In the genomic region with DNA sequence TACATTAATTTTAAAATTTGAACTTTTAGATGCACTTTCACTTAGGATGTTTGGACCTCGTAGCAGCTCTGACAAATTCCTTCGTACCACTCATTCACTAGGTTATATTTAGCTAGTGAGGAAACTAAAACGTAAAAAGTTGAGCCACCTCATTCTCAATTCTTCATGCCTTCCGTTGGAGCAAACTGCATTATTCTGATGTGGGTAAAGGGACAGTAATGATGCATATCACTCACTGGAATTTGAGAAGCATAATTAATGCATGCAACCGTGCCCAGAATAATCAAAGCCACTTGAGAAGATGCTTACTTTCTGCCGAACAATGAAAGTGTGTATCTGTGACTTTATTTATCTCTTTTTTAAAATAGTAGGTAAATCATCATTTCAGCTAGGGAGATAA, we compare ENCODE assay signal across 10 cellular contexts. TPM values are rescaled to one million over a fixed set of nuclear protein-coding genes. Genes with fewer than 3 reads are reported as not detected.
DNase-seq lines count a peak whose midpoint lies in the region; ATAC-seq, FAIRE-seq and TF ChIP-seq lines count a peak whose summit lies in the region.
"Had no signal": no experiment of that assay in that cellular context is flagged by ENCODE, and none has a peak within 500 bp of the region (broad histone marks: within the 10 kb centered on the region; RNA-seq: fewer than 3 reads in every experiment).

No MANE protein-coding gene starts in this region.

- no peak overlapping the region for H3K27ac Mint-ChIP-seq in endodermal cell

- peak overlapping the region; percentile 90 for H3K4me3 Mint-ChIP-seq in endodermal cell

- peaks cover 36% of the 10 kb centered on the region for H3K36me3 ChIP-seq in endodermal cell (ENCODE audit: control insufficient read depth, insufficient read depth, low read length)
- H3K36me3 ChIP-seq in gastrocnemius medialis = peaks cover 0 to 6% of the 10 kb centered on the region in 2 donors
- H3K36me3 ChIP-seq in pancreas = no peaks in the 10 kb centered on the region

- no peak for TF ChIP-seq POLR2A in gastrocnemius medialis (IDR thresholded peaks at IDR 0.05)

- H3K4me1 Mint-ChIP-seq in endodermal cell = peaks cover 31% of the 10 kb centered on the region

- H3K9me3 ChIP-seq in endodermal cell (ENCODE audit: control insufficient read depth, low read length) (no peaks in the 10 kb centered on the region), gastrocnemius medialis (no peaks in the 10 kb centered on the region), pancreas (no peaks in the 10 kb centered on the region)

- DNase-seq in DMS 273 (lab: John Stamatoyannopoulos, UW; ENCODE audit: unreplicated experiment) (peak; percentile 11), DMS 273 treated with DMSO at 0.1 percent for 48 hours (lab: John Stamatoyannopoulos, UW) (no peak), RKO (ENCODE audit: low spot score) (peak; percentile 74), endodermal cell (no peak), gastrocnemius medialis (no peak), pancreas (no peak)
- DNase-seq: activated CD4-positive, CD25-positive, alpha-beta regulatory T cell had no signal

- WGBS in endodermal cell (ENCODE audit: insufficient coverage in 1 of 2, insufficient read length in 1 of 2), 2 experiments = 84% methylated on average over 5 of the region's 6 CpGs; no CpG with 5 or more reads in 1 of the 2 experiments
- WGBS in pancreas, 2 donors = 26 to 30% methylated on average over 6 of the region's 6 CpGs

- ATAC-seq in gastrocnemius medialis (peak in 1 of 2 donors; percentile 16), GM18498 (IDR thresholded peaks at IDR 0.05; ENCODE audit: unreplicated experiment) (no peak), pancreas (no peak), HG02885 (IDR thresholded peaks at IDR 0.05; ENCODE audit: poor library complexity, unreplicated experiment) (no peak)
- ATAC-seq: left lobe of liver had no signal

- H3K36me3 Mint-ChIP-seq in endodermal cell (ENCODE audit: low read depth) = peaks cover 23% of the 10 kb centered on the region

- in situ Hi-C loops in gastrocnemius medialis (cut with MboI; ENCODE audit: low sequenced_read_pairs in 4 of 4) = no loop called here

- no peaks in the 10 kb centered on the region for H3K27me3 ChIP-seq in endodermal cell (ENCODE audit: control insufficient read depth, insufficient read depth, low read length, poor library complexity, severe bottlenecking)
- no peaks in the 10 kb centered on the region for H3K27me3 ChIP-seq in gastrocnemius medialis
- no peaks in the 10 kb centered on the region for H3K27me3 ChIP-seq in pancreas

- TF ChIP-seq CTCF in endodermal cell (conservative IDR thresholded peaks at IDR 0.05) (no peak), gastrocnemius medialis (IDR thresholded peaks at IDR 0.05 in 4 of 5, conservative IDR thresholded peaks at IDR 0.05 in 1 of 5) (no peak), pancreas (IDR thresholded peaks at IDR 0.05) (no peak)

- no peak overlapping the region for H3K27ac ChIP-seq in endodermal cell (ENCODE audit: low read depth, low read length)
- H3K27ac ChIP-seq in gastrocnemius medialis = peak overlapping the region; percentile 94 to 96 (median 96)
- H3K27ac ChIP-seq in pancreas = no peak overlapping the region

- H3K9ac ChIP-seq in endodermal cell (ENCODE audit: extremely low read depth, low read length, poor library complexity, severe bottlenecking) = no peak overlapping the region

- no peak for FAIRE-seq in pancreas (lab: Jason Lieb, UNC)

- H3K27me3 Mint-ChIP-seq in endodermal cell (ENCODE audit: insufficient read depth) = no peaks in the 10 kb centered on the region

- H3K9me3 Mint-ChIP-seq in endodermal cell = no peaks in the 10 kb centered on the region

- intact Hi-C loops in gastrocnemius medialis (cut with DNase I; ENCODE audit: low total_unique reads) = loop anchor here (2.0 to 10.0 kb wide), 2 partner anchors 34 to 264 kb away; a partner anchor contains a TSS
- intact Hi-C loops in pancreas (cut with DNase I) = no loop called here

- H3K4me1 ChIP-seq in endodermal cell (ENCODE audit: control insufficient read depth, insufficient read depth, low read length) (peaks cover 7% of the 10 kb centered on the region), gastrocnemius medialis (peaks cover 46 to 57% of the 10 kb centered on the region in 2 donors), pancreas (peaks cover 0 to 34% (median 18%) of the 10 kb centered on the region in 3 donors)

- H3K4me3 ChIP-seq in endodermal cell (ENCODE audit: low read length) (peak overlapping the region; percentile 92), gastrocnemius medialis (peak overlapping the region in 1 of 4 donors; percentile 80), pancreas (no peak overlapping the region)

RNA-seq across cellular contexts. Expression of a gene that starts 2.2 kb away (rescaled TPM):
- total RNA-seq in endodermal cell (10 to 100 TPM; 64.2 to 65.6 TPM), gastrocnemius medialis (10 to 100 TPM; 10.4 to 28.4 (median 20.5) TPM), pancreas (10 to 100 TPM; 12.0 to 19.3 (median 13.3) TPM)
- 73.6 TPM for polyA plus RNA-seq in endodermal cell (2013, experiment 1 of 2)
- 70.0 TPM for polyA plus RNA-seq in endodermal cell (2013, experiment 2 of 2)
- 10 to 100 TPM; 10.6 to 16.6 TPM for polyA plus RNA-seq in pancreas

RNA-seq across cellular contexts. Expression of a gene that starts 2.7 kb away (rescaled TPM):
- total RNA-seq in endodermal cell = 10 to 100 TPM; 23.2 to 24.0 TPM
- polyA plus RNA-seq in endodermal cell (2013, experiment 1 of 2) = 12.4 TPM
- 11.9 TPM for polyA plus RNA-seq in endodermal cell (2013, experiment 2 of 2)
- total RNA-seq in gastrocnemius medialis = 10 to 100 TPM in 1 of 4 donors, 1 to 10 TPM in 3; 7.0 to 12.4 (median 8.0) TPM
- total RNA-seq in pancreas = 1 to 10 TPM; 4.0 to 8.6 (median 6.1) TPM
- 1 to 10 TPM; 2.1 to 2.3 TPM for polyA plus RNA-seq in pancreas

RNA-seq across cellular contexts. Expression of a gene that starts 36.8 kb away (rescaled TPM):
- total RNA-seq in endodermal cell (under 1 TPM; 0.26 to 0.73 TPM), gastrocnemius medialis (10 to 100 TPM; 21.6 to 60.9 (median 43.7) TPM), pancreas (under 1 TPM in 5 of 6 donors, not detected in 1; 0.19 to 0.58 (median 0.34) TPM)
- 2.0 TPM for polyA plus RNA-seq in endodermal cell (2013, experiment 1 of 2)
- polyA plus RNA-seq in endodermal cell (2013, experiment 2 of 2) = 2.2 TPM
- polyA plus RNA-seq in pancreas = 1 to 10 TPM in 1 of 2 donors, under 1 TPM in 1; 0.27 to 1.1 TPM

Comparison
In these comparisons a context has a peak if more than half of its experiments do, and no peak if none do; other contexts are left out.
1. DNase-seq: peak in DMS 273 (single experiment) and RKO (single experiment); none in DMS 273 treated with DMSO at 0.1 percent for 48 hours (single experiment), endodermal cell (single experiment), gastrocnemius medialis (0 of 2) and pancreas (0 of 6).
2. H3K27ac ChIP-seq: peak in gastrocnemius medialis (4 of 4); none in endodermal cell (single experiment) and pancreas (0 of 4).
3. RNA of a gene that starts 36.8 kb away (total RNA-seq): 21.6 to 60.9 TPM in gastrocnemius medialis; 0.26 to 0.73 TPM in endodermal cell and 0.19 to 0.58 TPM in pancreas; every median in the first group is over 10 times any median in the second.